Comparison of ENCODE assay signal across 13 cellular contexts in the genomic region with DNA sequence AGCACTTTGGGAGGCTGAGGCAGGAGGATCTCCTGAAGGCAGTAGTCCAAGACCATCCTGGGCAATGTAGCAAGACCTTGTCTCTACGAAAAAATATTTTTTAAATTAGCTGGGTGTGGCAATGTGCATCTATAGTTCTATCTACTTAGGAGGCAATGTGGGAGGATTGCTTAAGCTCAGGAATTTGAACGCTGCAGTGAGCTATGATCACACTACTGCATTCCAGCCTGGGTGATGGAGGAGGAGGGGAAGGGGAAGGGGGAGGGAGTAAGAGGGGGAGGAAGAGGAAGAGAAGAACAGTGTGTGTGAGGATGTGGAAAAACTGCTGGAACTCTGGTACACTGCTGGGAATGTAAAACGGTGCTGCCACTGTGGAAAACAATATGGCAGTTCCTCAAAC. TPM values are rescaled to one million over a fixed set of nuclear protein-coding genes. Genes with fewer than 3 reads are reported as not detected.
DNase-seq lines count a peak whose midpoint lies in the region; ATAC-seq and TF ChIP-seq lines count a peak whose summit lies in the region.
"Had no signal": no experiment of that assay in that cellular context is flagged by ENCODE, and none has a peak within 500 bp of the region (broad histone marks: within the 10 kb centered on the region; RNA-seq: fewer than 3 reads in every experiment).

No MANE protein-coding gene starts in this region.

- CTCF ChIA-PET in Caco-2 (lab: Charles Lee) (interaction anchor here (0.6 to 1.2 kb wide), 6 partner anchors 9 to 1036 kb away, joined by 3 to 9 read pairs (median 4); partner anchors contain the start of gene SYNE4), RWPE1 (lab: Yijun Ruan, JAX) (interaction anchor here (0.5 to 0.7 kb wide), 2 partner anchors 13 to 532 kb away, joined by 3 read pairs; no protein-coding TSS in a partner anchor)

- H2AFZ ChIP-seq in trophoblast cell (ENCODE audit: insufficient read depth, low read length, poor library complexity), result no peak overlapping the region
- H2AFZ ChIP-seq: parathyroid adenoma had no signal

- H3K79me2 ChIP-seq in trophoblast cell (ENCODE audit: control insufficient read depth, insufficient read depth, low read length, poor library complexity), result no peaks in the 10 kb centered on the region

- peaks cover 29% of the 10 kb centered on the region for H3K4me1 Mint-ChIP-seq in Caco-2 (ENCODE audit: low read depth, unreplicated experiment)

- peaks cover 35% of the 10 kb centered on the region for H3K36me3 Mint-ChIP-seq in Caco-2 (ENCODE audit: insufficient read depth, unreplicated experiment)

- H3K23ac ChIP-seq in trophoblast cell (ENCODE audit: low read length), result no peak overlapping the region

- POLR2A ChIA-PET in Caco-2 (lab: Charles Lee) (interaction anchor here (0.6 to 1.1 kb wide), 8 partner anchors 8 to 73 kb away, joined by 3 to 15 read pairs (median 4); partner anchors contain the start of genes ALKBH6, POLR2I, SYNE4 and TBCB), RWPE1 (lab: Yijun Ruan, JAX; ENCODE audit: low non-redundant PET) (interaction anchor here (0.6 kb wide), 1 partner anchor 72 kb away, joined by 7 read pairs; no protein-coding TSS in a partner anchor)

- H3K27me3 ChIP-seq in Caco-2 (replicated peaks; ENCODE audit: control insufficient read depth, insufficient read depth, low read length), result no peaks in the 10 kb centered on the region
- H3K27me3 ChIP-seq in trophoblast cell (ENCODE audit: insufficient read depth, low read length), result no peaks in the 10 kb centered on the region
- H3K27me3 ChIP-seq: foreskin keratinocyte had no signal

- TF ChIP-seq CTCF in Caco-2 (IDR thresholded peaks at IDR 0.05; ENCODE audit: insufficient read depth in 1 of 2, low read depth in 1 of 2, low read length in 1 of 2, severe bottlenecking in 1 of 2, unreplicated experiment in 1 of 2) (no peak), RWPE1 (conservative IDR thresholded peaks at IDR 0.05; ENCODE audit: low read depth) (no peak)

- DNase-seq in Caco-2, result peak; percentile 75 to 81
- peak; percentile 20 for DNase-seq in RWPE1 (ENCODE audit: low spot score)
- peak; percentile 32 for DNase-seq in foreskin melanocyte
- DNase-seq in trophoblast cell, result peak; percentile 68 to 94
- DNase-seq in effector CD8-positive, alpha-beta T cell (lab: John Stamatoyannopoulos, UW), result no peak
- no peak for DNase-seq in NOMO-1 treated with dmso at 0.1 percent for 144 hours (lab: John Stamatoyannopoulos, UW; ENCODE audit: unreplicated experiment)
- DNase-seq: activated gamma-delta T cell, NCI-H2081 treated with DMSO at 0.1 percent for 48 hours, T-helper 1 cell had no signal

- H3K9me3 ChIP-seq in Caco-2 (no peaks in the 10 kb centered on the region), trophoblast cell (ENCODE audit: insufficient read depth, low read depth, low read length) (no peaks in the 10 kb centered on the region)

- H3K4me3 ChIP-seq in Caco-2 (ENCODE audit: low read depth, low read length) (no peak overlapping the region), trophoblast cell (ENCODE audit: low read depth, low read length) (no peak overlapping the region)

- no peak overlapping the region for H3K18ac ChIP-seq in trophoblast cell (ENCODE audit: low read length)

- no peak overlapping the region for H4K8ac ChIP-seq in trophoblast cell (ENCODE audit: low read depth, low read length)

- H3K4ac ChIP-seq in trophoblast cell (ENCODE audit: low read depth, low read length), result no peak overlapping the region

- H3K4me3 Mint-ChIP-seq in Caco-2 (ENCODE audit: unreplicated experiment), result peak overlapping the region; percentile 35

- H3K4me2 ChIP-seq in trophoblast cell (ENCODE audit: low read length), result no peak overlapping the region

- peaks cover 22% of the 10 kb centered on the region for H3K4me1 ChIP-seq in Caco-2
- H3K4me1 ChIP-seq in trophoblast cell (ENCODE audit: control insufficient read depth in 1 of 2, insufficient read depth in 2 of 2, low read length in 2 of 2), result peaks cover 3 to 4% of the 10 kb centered on the region in 2 experiments
- H3K4me1 ChIP-seq: parathyroid adenoma had no signal

- H3K27me3 Mint-ChIP-seq in Caco-2 (ENCODE audit: insufficient read depth, unreplicated experiment), result no peaks in the 10 kb centered on the region

- H3K79me1 ChIP-seq in trophoblast cell (ENCODE audit: low read length), result peaks cover 2% of the 10 kb centered on the region

- no TSS peak for BruUV-seq in Caco-2 (replicated peaks; lab: Mats Ljungman, UMichigan)

- H3K9ac ChIP-seq in trophoblast cell (ENCODE audit: low read length), result no peak overlapping the region
- H3K9ac ChIP-seq: parathyroid adenoma had no signal

- peak overlapping the region; percentile 27 for H4K91ac ChIP-seq in trophoblast cell (ENCODE audit: low read depth, low read length)

- H2BK5ac ChIP-seq in trophoblast cell (ENCODE audit: low read depth, low read length, poor library complexity), result no peak overlapping the region

- WGBS in trophoblast cell (ENCODE audit: extremely low coverage, insufficient coverage, insufficient read length), result no CpG with 5 or more reads among the region's 3 CpGs

- no peaks in the 10 kb centered on the region for H3K9me3 Mint-ChIP-seq in Caco-2 (ENCODE audit: unreplicated experiment)

- no peak overlapping the region for H2BK120ac ChIP-seq in trophoblast cell (ENCODE audit: insufficient read depth, low read length, poor library complexity)

- ATAC-seq in GM18517 (IDR thresholded peaks at IDR 0.05; ENCODE audit: unreplicated experiment), result no peak
- no peak for ATAC-seq in GM19035 (IDR thresholded peaks at IDR 0.05; ENCODE audit: unreplicated experiment)
- ATAC-seq: foreskin keratinocyte had no signal

- intact Hi-C loops in Caco-2 (cut with micrococcal nuclease; ENCODE audit: unreplicated experiment), result loop anchor here (1.0 kb wide), 1 partner anchor 12 kb away; the partner anchor contains the start of genes THAP8 and WDR62

- H3K27ac ChIP-seq in RWPE1 (peak overlapping the region; percentile 73), trophoblast cell (ENCODE audit: low read depth, low read length) (peak overlapping the region; percentile 67)
- H3K27ac ChIP-seq: foreskin keratinocyte, parathyroid adenoma had no signal

- H3K36me3 ChIP-seq in Caco-2 (ENCODE audit: control insufficient read depth, insufficient read depth, low read length), result no peaks in the 10 kb centered on the region
- H3K36me3 ChIP-seq in trophoblast cell (ENCODE audit: control insufficient read depth in 1 of 2, insufficient read depth in 2 of 2, low read length in 2 of 2), result no peaks in the 10 kb centered on the region

- no peak overlapping the region for H2AK5ac ChIP-seq in trophoblast cell (ENCODE audit: low read length)

- no peak overlapping the region for H3K14ac ChIP-seq in trophoblast cell (ENCODE audit: low read length)

- peak overlapping the region; percentile 91 for H3K27ac Mint-ChIP-seq in Caco-2 (ENCODE audit: unreplicated experiment)

- H4K12ac ChIP-seq in trophoblast cell (ENCODE audit: low read depth, low read length), result no peak overlapping the region

- H2BK12ac ChIP-seq in trophoblast cell (ENCODE audit: low read length), result no peak overlapping the region

RNA-seq across cellular contexts. Expression of gene CLIP3, which starts 9.2 kb away (rescaled TPM):
- 1.7 and 2.2 TPM in 2 replicates for total RNA-seq in Caco-2 (2022)
- polyA plus RNA-seq in trophoblast cell (2013), result 16.4 and 17.5 TPM in 2 replicates

RNA-seq across cellular contexts. Expression of gene THAP8, which starts 12.3 kb away (rescaled TPM):
- total RNA-seq in Caco-2 (2022), result 7.6 and 8.8 TPM in 2 replicates
- 4.8 and 5.3 TPM in 2 replicates for polyA plus RNA-seq in trophoblast cell (2013)

RNA-seq across cellular contexts. Expression of gene WDR62, which starts 12.9 kb away (rescaled TPM):
- total RNA-seq in Caco-2 (2022), result 30.6 and 32.9 TPM in 2 replicates
- polyA plus RNA-seq in trophoblast cell (2013), result 7.6 and 7.7 TPM in 2 replicates

RNA-seq across cellular contexts. Expression of gene ALKBH6, which starts 27.8 kb away (rescaled TPM):
- total RNA-seq in Caco-2 (2022), result 29.4 and 30.8 TPM in 2 replicates
- 30.7 and 31.2 TPM in 2 replicates for polyA plus RNA-seq in trophoblast cell (2013)

RNA-seq across cellular contexts. Expression of gene SYNE4, which starts 33.2 kb away (rescaled TPM):
- total RNA-seq in Caco-2 (2022), result 42.5 and 48.5 TPM in 2 replicates
- 10.3 and 10.8 TPM in 2 replicates for polyA plus RNA-seq in trophoblast cell (2013)

Comparison
In these comparisons a context has a peak if more than half of its experiments do, and no peak if none do; other contexts are left out.
1. DNase-seq: peak in Caco-2 (2 of 2), RWPE1 (single experiment), foreskin melanocyte (single experiment) and trophoblast cell (2 of 2); none in effector CD8-positive, alpha-beta T cell (single experiment) and NOMO-1 treated with dmso at 0.1 percent for 144 hours (single experiment).